16 cellular contexts compared by ENCODE assay signal in the genomic region with DNA sequence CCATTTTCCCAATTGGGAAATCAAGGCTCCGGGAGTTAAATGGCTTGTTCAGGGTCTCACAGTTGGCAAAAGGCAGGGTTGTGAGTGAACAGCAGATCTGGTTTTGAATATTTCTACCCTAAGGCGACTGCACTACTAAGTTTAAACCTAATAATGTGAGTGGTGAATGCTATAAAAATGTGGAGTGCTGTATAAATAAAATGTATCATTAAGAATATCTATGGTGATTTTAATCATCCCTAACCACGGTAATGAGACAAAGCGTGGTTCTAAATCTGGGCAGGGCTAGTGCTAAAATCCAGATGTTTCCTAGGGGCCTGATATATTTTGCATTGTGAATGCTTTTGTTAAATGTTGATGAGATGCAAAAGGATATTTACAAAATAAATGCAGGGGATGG. TPM values are rescaled to one million over a fixed set of nuclear protein-coding genes. Genes with fewer than 3 reads are reported as not detected.
DNase-seq lines count a peak whose midpoint lies in the region; ATAC-seq and TF ChIP-seq lines count a peak whose summit lies in the region.
"Had no signal": no experiment of that assay in that cellular context is flagged by ENCODE, and none has a peak within 500 bp of the region (broad histone marks: within the 10 kb centered on the region; RNA-seq: fewer than 3 reads in every experiment).

No MANE protein-coding gene starts in this region.

- H3K9ac ChIP-seq in endodermal cell (ENCODE audit: extremely low read depth, low read length, poor library complexity, severe bottlenecking), result no peak overlapping the region

- no peak overlapping the region for H2AFZ ChIP-seq in hepatocyte

- peak overlapping the region in 10 of 12 donors; percentile 3 to 83 (median 39) for H3K27ac ChIP-seq in heart left ventricle
- peak overlapping the region; percentile 50 for H3K27ac ChIP-seq in endodermal cell (ENCODE audit: low read depth, low read length)
- H3K27ac ChIP-seq in hepatocyte, result peak overlapping the region; percentile 39

- no peak overlapping the region for H3K27ac Mint-ChIP-seq in endodermal cell
- H3K27ac Mint-ChIP-seq in activated T-helper 2 cell treated with anti-CD3 and anti-CD28 coated beads, Interferon-gamma antibody, Interleukin-2, Interleukin-4, amounts not matched to agents 10 μg/mL and 5 μg/mL and 100 μg/mL, durations not matched to agents 14 hours and 24 hours and 36 hours, result no peak overlapping the region

- H3K36me3 Mint-ChIP-seq in endodermal cell (ENCODE audit: low read depth), result no peaks in the 10 kb centered on the region
- no peaks in the 10 kb centered on the region for H3K36me3 Mint-ChIP-seq in activated T-helper 2 cell treated with anti-CD3 and anti-CD28 coated beads, Interferon-gamma antibody, Interleukin-2, Interleukin-4, amounts not matched to agents 10 μg/mL and 5 μg/mL and 100 μg/mL, durations not matched to agents 14 hours and 24 hours and 36 hours (ENCODE audit: low read depth)

- DNase-seq in heart left ventricle, result no peak
- no peak for DNase-seq in Right ventricle myocardium superior
- DNase-seq in endodermal cell, result no peak
- no peak for DNase-seq in hepatocyte (ENCODE audit: low spot score)
- DNase-seq in activated T-helper 2 cell treated with anti-CD3 and anti-CD28 coated beads, Interferon-gamma antibody, Interleukin-2, Interleukin-4, amounts not matched to agents 10 μg/mL and 5 μg/mL and 100 μg/mL, durations not matched to agents 14 hours and 24 hours and 36 hours (ENCODE audit: low spot score), result no peak
- DNase-seq in AML-193 (lab: John Stamatoyannopoulos, UW), result no peak
- DNase-seq: C1 segment of cervical spinal cord, GOT3, NCI-H1092, NCI-H146, NCI-H2081 treated with DMSO at 0.1 percent for 48 hours, NCI-H524 had no signal

- ATAC-seq in heart left ventricle (no peak), Right ventricle myocardium superior (ENCODE audit: poor library complexity) (no peak), HG03521 (IDR thresholded peaks at IDR 0.05; ENCODE audit: unreplicated experiment) (no peak), HG02610 (IDR thresholded peaks at IDR 0.05; ENCODE audit: unreplicated experiment) (no peak)
- ATAC-seq: Panc1 had no signal

- H3K79me2 ChIP-seq in hepatocyte, result no peaks in the 10 kb centered on the region

- 59 to 70% (median 63%) methylated on average over 4 of the region's 4 CpGs for WGBS in heart left ventricle, 4 donors
- WGBS in endodermal cell (ENCODE audit: insufficient coverage in 1 of 2, insufficient read length in 1 of 2), 2 experiments, result 87 to 91% methylated on average over 3 to 4 of the region's 4 CpGs
- WGBS in hepatocyte (ENCODE audit: low lambda C conversion rate, missing lambda C conversion rate), result 55% methylated on average over 4 of the region's 4 CpGs

- H3K4me3 ChIP-seq in heart left ventricle, result no peak overlapping the region
- H3K4me3 ChIP-seq in endodermal cell (ENCODE audit: low read length), result no peak overlapping the region
- H3K4me3 ChIP-seq in hepatocyte, result no peak overlapping the region

- H3K4me1 ChIP-seq in heart left ventricle, result peaks cover 7 to 85% (median 49%) of the 10 kb centered on the region in 12 donors
- peaks cover 13% of the 10 kb centered on the region for H3K4me1 ChIP-seq in endodermal cell (ENCODE audit: control insufficient read depth, insufficient read depth, low read length)
- peaks cover 37% of the 10 kb centered on the region for H3K4me1 ChIP-seq in hepatocyte (ENCODE audit: insufficient read depth)

- H3K27me3 Mint-ChIP-seq in endodermal cell (ENCODE audit: insufficient read depth), result no peaks in the 10 kb centered on the region
- no peaks in the 10 kb centered on the region for H3K27me3 Mint-ChIP-seq in activated T-helper 2 cell treated with anti-CD3 and anti-CD28 coated beads, Interferon-gamma antibody, Interleukin-2, Interleukin-4, amounts not matched to agents 10 μg/mL and 5 μg/mL and 100 μg/mL, durations not matched to agents 14 hours and 24 hours and 36 hours (ENCODE audit: low read depth)

- H3K4me2 ChIP-seq in hepatocyte, result no peak overlapping the region

- H3K9me3 Mint-ChIP-seq in endodermal cell, result no peaks in the 10 kb centered on the region
- H3K9me3 Mint-ChIP-seq in activated T-helper 2 cell treated with anti-CD3 and anti-CD28 coated beads, Interferon-gamma antibody, Interleukin-2, Interleukin-4, amounts not matched to agents 10 μg/mL and 5 μg/mL and 100 μg/mL, durations not matched to agents 14 hours and 24 hours and 36 hours, result no peaks in the 10 kb centered on the region

- H3K27me3 ChIP-seq in heart left ventricle (no peaks in the 10 kb centered on the region), endodermal cell (ENCODE audit: control insufficient read depth, insufficient read depth, low read length, poor library complexity, severe bottlenecking) (no peaks in the 10 kb centered on the region), hepatocyte (no peaks in the 10 kb centered on the region)

- TF ChIP-seq POLR2A in heart left ventricle (IDR thresholded peaks at IDR 0.05), result no peak

- peaks cover 41% of the 10 kb centered on the region for H3K4me1 Mint-ChIP-seq in endodermal cell
- no peaks in the 10 kb centered on the region for H3K4me1 Mint-ChIP-seq in activated T-helper 2 cell treated with anti-CD3 and anti-CD28 coated beads, Interferon-gamma antibody, Interleukin-2, Interleukin-4, amounts not matched to agents 10 μg/mL and 5 μg/mL and 100 μg/mL, durations not matched to agents 14 hours and 24 hours and 36 hours (ENCODE audit: low read depth)

- no peaks in the 10 kb centered on the region for H3K9me2 ChIP-seq in hepatocyte (replicated peaks; ENCODE audit: insufficient read depth)

- intact Hi-C loops in heart left ventricle (cut with DNase I), result loop anchor here in 5 of 10 donors (5.0 to 10.0 kb wide), 6 partner anchors 33 to 160 kb away; no protein-coding TSS in a partner anchor
- intact Hi-C loops in Right ventricle myocardium superior (cut with DNase I), result no loop called here
- intact Hi-C loops in activated T-helper 2 cell treated with anti-CD3 and anti-CD28 coated beads, Interferon-gamma antibody, Interleukin-2, Interleukin-4, amounts not matched to agents 10 μg/mL and 5 μg/mL and 100 μg/mL, durations not matched to agents 14 hours and 24 hours and 36 hours (cut with micrococcal nuclease), result no loop called here

- H4K20me1 ChIP-seq in hepatocyte (ENCODE audit: insufficient read depth, poor library complexity, severe bottlenecking), result no peaks in the 10 kb centered on the region

- H3K9me3 ChIP-seq in heart left ventricle, result no peaks in the 10 kb centered on the region
- H3K9me3 ChIP-seq in endodermal cell (ENCODE audit: control insufficient read depth, low read length), result no peaks in the 10 kb centered on the region
- no peaks in the 10 kb centered on the region for H3K9me3 ChIP-seq in hepatocyte (ENCODE audit: low read depth)

- H3K4me3 Mint-ChIP-seq in endodermal cell, result no peak overlapping the region
- H3K4me3 Mint-ChIP-seq in activated T-helper 2 cell treated with anti-CD3 and anti-CD28 coated beads, Interferon-gamma antibody, Interleukin-2, Interleukin-4, amounts not matched to agents 10 μg/mL and 5 μg/mL and 100 μg/mL, durations not matched to agents 14 hours and 24 hours and 36 hours (ENCODE audit: low read depth), result no peak overlapping the region

- H3K36me3 ChIP-seq in heart left ventricle, result peaks cover 0 to 5% (median 0%) of the 10 kb centered on the region in 9 donors
- H3K36me3 ChIP-seq in endodermal cell (ENCODE audit: control insufficient read depth, insufficient read depth, low read length), result no peaks in the 10 kb centered on the region
- H3K36me3 ChIP-seq in hepatocyte (replicated peaks; ENCODE audit: insufficient read depth, low read depth), result no peaks in the 10 kb centered on the region

- TF ChIP-seq CTCF in heart left ventricle (IDR thresholded peaks at IDR 0.05), result no peak
- no peak for TF ChIP-seq CTCF in endodermal cell (conservative IDR thresholded peaks at IDR 0.05)
- no peak for TF ChIP-seq CTCF in hepatocyte (IDR thresholded peaks at IDR 0.05; ENCODE audit: poor library complexity)

RNA-seq across cellular contexts. Expression of gene TSPAN18, which starts 58.0 kb away (rescaled TPM):
- total RNA-seq in heart left ventricle (100 to 1,000 TPM in 4 of 9 donors, 10 to 100 TPM in 5; 47.6 to 151 (median 90.6) TPM), Right ventricle myocardium superior (99.7 TPM), endodermal cell (10 to 100 TPM; 28.0 to 28.7 TPM), hepatocyte (9.5 and 12.8 TPM in 2 replicates)
- polyA plus RNA-seq in heart left ventricle (10 to 100 TPM; 40.0 to 60.4 TPM), hepatocyte (21.5 and 25.1 TPM in 2 replicates)
- 96.1 TPM for polyA plus RNA-seq in endodermal cell (2013, experiment 1 of 2)
- 74.6 TPM for polyA plus RNA-seq in endodermal cell (2013, experiment 2 of 2)
- total RNA-seq in activated T-helper 2 cell treated with anti-CD3 and anti-CD28 coated beads, Interferon-gamma antibody, Interleukin-2, Interleukin-4, amounts not matched to agents 10 μg/mL and 5 μg/mL and 100 μg/mL, durations not matched to agents 14 hours and 24 hours and 36 hours, result 0.87 and 1.1 TPM in 2 replicates
- total RNA-seq: A172 had no signal
